ENCODE assay signal across 8 cellular contexts in genomic region chr3:45567730-45568172, GRCh38.
DNase-seq lines count a peak whose midpoint lies in the region; ATAC-seq and TF ChIP-seq lines count a peak whose summit lies in the region.

No MANE protein-coding gene starts in this region.

- H3K4me3 ChIP-seq in HL-60 (replicated peaks; ENCODE audit: insufficient read depth, low read length), result no peak overlapping the region

- no peak for TF ChIP-seq CTCF in HL-60 (IDR thresholded peaks at IDR 0.05; ENCODE audit: insufficient read depth, low read length)

- peak; percentile 8 to 29 (median 16) for DNase-seq in stimulated activated CD4-positive, alpha-beta T cell treated with anti-CD3 and anti-CD28 coated beads, Interleukin-12 subunit alpha, Interleukin-12 subunit beta, amount 100 ng/mL, for 48 hours (ENCODE audit: low read depth in 2 of 3, low spot score in 1 of 3)
- no peak for DNase-seq in stimulated activated CD4-positive, alpha-beta T cell treated with anti-CD3 and anti-CD28 coated beads, Interleukin-4, amount 100 ng/mL, for 1 hour
- peak; percentile 38 to 45 for DNase-seq in HL-60 (ENCODE audit: low read depth in 1 of 2, low spot score in 1 of 2)
- peak; percentile 49 to 80 for DNase-seq in stimulated activated naive CD8-positive, alpha-beta T cell treated with anti-CD3 and anti-CD28 coated beads, Interleukin-15, amount 100 ng/mL, for 72 hours
- no peak for DNase-seq in NCI-H82 (lab: John Stamatoyannopoulos, UW)
- DNase-seq in iPS-NIHi11 (ENCODE audit: low spot score), result no peak
- no peak for DNase-seq in NCI-H1436 (lab: John Stamatoyannopoulos, UW)

- peaks cover 21% of the 10 kb centered on the region for H3K4me1 Mint-ChIP-seq in activated naive CD8-positive, alpha-beta T cell (ENCODE audit: low read depth)
- H3K4me1 Mint-ChIP-seq in stimulated activated naive CD8-positive, alpha-beta T cell treated with anti-CD3 and anti-CD28 coated beads, Interleukin-15, amount 100 ng/mL, for 72 hours, result peaks cover 72% of the 10 kb centered on the region

- H3K27me3 Mint-ChIP-seq in activated naive CD8-positive, alpha-beta T cell, result no peaks in the 10 kb centered on the region
- no peaks in the 10 kb centered on the region for H3K27me3 Mint-ChIP-seq in stimulated activated naive CD8-positive, alpha-beta T cell treated with anti-CD3 and anti-CD28 coated beads, Interleukin-15, amount 100 ng/mL, for 72 hours

- peak; percentile 95 for ATAC-seq in stimulated activated naive CD8-positive, alpha-beta T cell treated with anti-CD3 and anti-CD28 coated beads, Interleukin-15, amount 100 ng/mL, for 72 hours

- no peak overlapping the region for H3K27ac ChIP-seq in HL-60 (replicated peaks)

- H3K4me3 Mint-ChIP-seq in activated naive CD8-positive, alpha-beta T cell, result peak overlapping the region; percentile 7
- peak overlapping the region; percentile 53 to 62 for H3K4me3 Mint-ChIP-seq in stimulated activated naive CD8-positive, alpha-beta T cell treated with anti-CD3 and anti-CD28 coated beads, Interleukin-15, amount 100 ng/mL, for 72 hours

- peak overlapping the region; percentile 41 for H3K27ac Mint-ChIP-seq in activated naive CD8-positive, alpha-beta T cell
- H3K27ac Mint-ChIP-seq in stimulated activated naive CD8-positive, alpha-beta T cell treated with anti-CD3 and anti-CD28 coated beads, Interleukin-15, amount 100 ng/mL, for 72 hours, result peak overlapping the region; percentile 90 to 93

- no peaks in the 10 kb centered on the region for H3K9me3 Mint-ChIP-seq in activated naive CD8-positive, alpha-beta T cell (ENCODE audit: low read depth)
- no peaks in the 10 kb centered on the region for H3K9me3 Mint-ChIP-seq in stimulated activated naive CD8-positive, alpha-beta T cell treated with anti-CD3 and anti-CD28 coated beads, Interleukin-15, amount 100 ng/mL, for 72 hours

- no peaks in the 10 kb centered on the region for H3K27me3 ChIP-seq in HL-60 (ENCODE audit: insufficient read depth, poor library complexity, severe bottlenecking)

- H3K36me3 Mint-ChIP-seq in activated naive CD8-positive, alpha-beta T cell, result no peaks in the 10 kb centered on the region

Comparison
In these comparisons a context has a peak if more than half of its experiments do, and no peak if none do; other contexts are left out.
1. DNase-seq: peak in stimulated activated CD4-positive, alpha-beta T cell treated with anti-CD3 and anti-CD28 coated beads, Interleukin-12 subunit alpha, Interleukin-12 subunit beta, amount 100 ng/mL, for 48 hours (3 of 3), HL-60 (2 of 2) and stimulated activated naive CD8-positive, alpha-beta T cell treated with anti-CD3 and anti-CD28 coated beads, Interleukin-15, amount 100 ng/mL, for 72 hours (2 of 2); none in stimulated activated CD4-positive, alpha-beta T cell treated with anti-CD3 and anti-CD28 coated beads, Interleukin-4, amount 100 ng/mL, for 1 hour (single experiment), NCI-H82 (single experiment), iPS-NIHi11 (single experiment) and NCI-H1436 (single experiment).